ENCODE assay signal across 40 cellular contexts in the genomic region with DNA sequence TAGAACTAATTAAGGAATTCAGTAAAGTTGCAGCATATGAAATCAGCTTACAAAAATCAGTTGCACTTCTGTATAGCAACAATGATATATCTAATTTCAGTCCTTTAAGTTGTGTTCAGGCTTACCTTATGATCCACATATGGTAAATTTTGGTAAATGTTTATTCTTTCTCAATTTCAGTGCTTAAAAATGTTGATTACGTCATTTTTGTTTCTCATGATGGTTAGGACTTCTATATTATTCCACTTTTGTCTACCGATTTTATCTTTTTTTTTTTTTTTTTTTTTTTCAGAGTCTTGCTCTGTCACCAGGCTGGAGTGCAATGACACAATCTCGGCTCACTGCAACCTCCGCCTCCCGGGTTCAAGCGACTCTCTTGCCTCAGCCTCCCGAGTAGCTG. TPM values are rescaled to one million over a fixed set of nuclear protein-coding genes. Genes with fewer than 3 reads are reported as not detected.
"Had no signal": no experiment of that assay in that cellular context is flagged by ENCODE, and none has a peak within 500 bp of the region (broad histone marks: within the 10 kb centered on the region; RNA-seq: fewer than 3 reads in every experiment).

No MANE protein-coding gene starts in this region.

- ATAC-seq: activated naive CD4-positive, alpha-beta T cell treated with anti-CD3 and anti-CD28 coated beads, Interleukin-2, amount 50 U/mL, for 72 hours; activated naive CD8-positive, alpha-beta T cell treated with anti-CD3 and anti-CD28 coated beads, Interleukin-2, amount 50 U/mL, for 24 hours; activated T-cell treated with anti-CD3 and anti-CD28 coated beads, Interleukin-2, amount 50 U/mL, for 4 hours; activated T-cell treated with anti-CD3 and anti-CD28 coated beads, Interleukin-2, amount 50 U/mL, for 72 hours; activated T-helper 17 cell treated with anti-CD3 and anti-CD28 coated beads, Interleukin-2, amount 50 U/mL, for 72 hours; body of pancreas had no signal

- H3K27ac Mint-ChIP-seq: activated naive CD4-positive, alpha-beta T cell treated with anti-CD3 and anti-CD28 coated beads for 36 hours; activated naive CD4-positive, alpha-beta T cell treated with anti-CD3 and anti-CD28 coated beads, Interleukin-2, amount 10 ng/mL, durations not matched to agents 7 days and 5 days; activated naive CD4-positive, alpha-beta T cell treated with anti-CD3 and anti-CD28 coated beads, Interleukin-2, amount 50 U/mL, for 24 hours; activated naive CD4-positive, alpha-beta T cell treated with anti-CD3 and anti-CD28 coated beads, Interleukin-2, amount 50 U/mL, for 72 hours; activated naive CD8-positive, alpha-beta T cell; activated naive CD8-positive, alpha-beta T cell treated with anti-CD3 and anti-CD28 coated beads for 36 hours; activated naive CD8-positive, alpha-beta T cell treated with anti-CD3 and anti-CD28 coated beads, Interleukin-2, amount 10 ng/mL, durations not matched to agents 7 days and 5 days; activated naive CD8-positive, alpha-beta T cell treated with anti-CD3 and anti-CD28 coated beads, Interleukin-2, amount 50 U/mL, for 24 hours; activated T-cell treated with anti-CD3 and anti-CD28 coated beads, Interleukin-2, amount 50 U/mL, for 24 hours; activated T-cell treated with anti-CD3 and anti-CD28 coated beads, Interleukin-2, amount 50 U/mL, for 72 hours; activated T-helper 17 cell treated with anti-CD3 and anti-CD28 coated beads, Interleukin-2, amount 50 U/mL, for 72 hours; activated T-helper 2 cell treated with anti-CD3 and anti-CD28 coated beads, Interferon-gamma antibody, Interleukin-2, Interleukin-4, amounts not matched to agents 10 μg/mL and 5 μg/mL and 100 μg/mL, durations not matched to agents 14 hours and 24 hours and 36 hours; brain had no signal

- H3K27me3 ChIP-seq: ascending aorta, body of pancreas, brain microvascular endothelial cell, breast epithelium, cardiac muscle cell had no signal

- H3K27ac ChIP-seq: adrenal gland, ascending aorta, body of pancreas, brain microvascular endothelial cell, breast epithelium, cardiac muscle cell had no signal

- H3K9me3 Mint-ChIP-seq: activated naive CD4-positive, alpha-beta T cell treated with anti-CD3 and anti-CD28 coated beads for 36 hours; activated naive CD4-positive, alpha-beta T cell treated with anti-CD3 and anti-CD28 coated beads, Interleukin-2, amount 50 U/mL, for 24 hours; activated naive CD4-positive, alpha-beta T cell treated with anti-CD3 and anti-CD28 coated beads, Interleukin-2, amount 50 U/mL, for 72 hours; activated naive CD8-positive, alpha-beta T cell treated with anti-CD3 and anti-CD28 coated beads for 36 hours; activated naive CD8-positive, alpha-beta T cell treated with anti-CD3 and anti-CD28 coated beads, Interleukin-2, amount 10 ng/mL, durations not matched to agents 7 days and 5 days; activated naive CD8-positive, alpha-beta T cell treated with anti-CD3 and anti-CD28 coated beads, Interleukin-2, amount 50 U/mL, for 24 hours; activated T-cell treated with anti-CD3 and anti-CD28 coated beads, Interleukin-2, amount 50 U/mL, for 24 hours; activated T-cell treated with anti-CD3 and anti-CD28 coated beads, Interleukin-2, amount 50 U/mL, for 4 hours; activated T-cell treated with anti-CD3 and anti-CD28 coated beads, Interleukin-2, amount 50 U/mL, for 72 hours; activated T-helper 17 cell treated with anti-CD3 and anti-CD28 coated beads, Interleukin-2, amount 50 U/mL, for 72 hours; activated T-helper 2 cell treated with anti-CD3 and anti-CD28 coated beads, Interferon-gamma antibody, Interleukin-2, Interleukin-4, amounts not matched to agents 10 μg/mL and 5 μg/mL and 100 μg/mL, durations not matched to agents 14 hours and 24 hours and 36 hours; brain; central memory CD8-positive, alpha-beta T cell had no signal

- FAIRE-seq: bronchial epithelial cell had no signal

- H3K4me3 Mint-ChIP-seq: activated naive CD4-positive, alpha-beta T cell treated with anti-CD3 and anti-CD28 coated beads for 36 hours; activated naive CD4-positive, alpha-beta T cell treated with anti-CD3 and anti-CD28 coated beads, Interleukin-2, amount 10 ng/mL, durations not matched to agents 7 days and 5 days; activated naive CD4-positive, alpha-beta T cell treated with anti-CD3 and anti-CD28 coated beads, Interleukin-2, amount 50 U/mL, for 24 hours; activated naive CD8-positive, alpha-beta T cell; activated naive CD8-positive, alpha-beta T cell treated with anti-CD3 and anti-CD28 coated beads for 36 hours; activated naive CD8-positive, alpha-beta T cell treated with anti-CD3 and anti-CD28 coated beads, Interleukin-2, amount 10 ng/mL, durations not matched to agents 7 days and 5 days; activated naive CD8-positive, alpha-beta T cell treated with anti-CD3 and anti-CD28 coated beads, Interleukin-2, amount 50 U/mL, for 24 hours; activated T-cell treated with anti-CD3 and anti-CD28 coated beads, Interleukin-2, amount 50 U/mL, for 24 hours; activated T-cell treated with anti-CD3 and anti-CD28 coated beads, Interleukin-2, amount 50 U/mL, for 4 hours; activated T-cell treated with anti-CD3 and anti-CD28 coated beads, Interleukin-2, amount 50 U/mL, for 72 hours; activated T-helper 17 cell treated with anti-CD3 and anti-CD28 coated beads, Interleukin-2, amount 50 U/mL, for 72 hours; brain; central memory CD8-positive, alpha-beta T cell had no signal

- H3K4me3 ChIP-seq: adrenal gland, ascending aorta, body of pancreas, breast epithelium, cardiac muscle cell had no signal

- H3K9me3 ChIP-seq: adrenal gland, ascending aorta, body of pancreas had no signal

- H3K4me1 ChIP-seq: adrenal gland, ascending aorta, body of pancreas, breast epithelium had no signal

- H3K27me3 Mint-ChIP-seq: activated naive CD4-positive, alpha-beta T cell treated with anti-CD3 and anti-CD28 coated beads, Interleukin-2, amount 10 ng/mL, durations not matched to agents 7 days and 5 days; activated naive CD4-positive, alpha-beta T cell treated with anti-CD3 and anti-CD28 coated beads, Interleukin-2, amount 50 U/mL, for 24 hours; activated naive CD8-positive, alpha-beta T cell; activated naive CD8-positive, alpha-beta T cell treated with anti-CD3 and anti-CD28 coated beads for 36 hours; activated naive CD8-positive, alpha-beta T cell treated with anti-CD3 and anti-CD28 coated beads, Interleukin-2, amount 10 ng/mL, durations not matched to agents 7 days and 5 days; activated naive CD8-positive, alpha-beta T cell treated with anti-CD3 and anti-CD28 coated beads, Interleukin-2, amount 50 U/mL, for 24 hours; activated T-cell treated with anti-CD3 and anti-CD28 coated beads, Interleukin-2, amount 50 U/mL, for 24 hours; activated T-helper 17 cell treated with anti-CD3 and anti-CD28 coated beads, Interleukin-2, amount 50 U/mL, for 72 hours; brain; central memory CD8-positive, alpha-beta T cell had no signal

- DNase-seq: activated effector memory CD4-positive, alpha-beta T cell treated with anti-CD3 and anti-CD28 coated beads, Interleukin-2, amount 50 U/mL, for 16 hours; activated effector memory CD4-positive, alpha-beta T cell treated with Interleukin-2 at 50 U/mL for 16 hours; activated gamma-delta T cell; activated gamma-delta T cell treated with Interleukin-2 at 50 U/mL for 16 hours; activated naive CD4-positive, alpha-beta T cell; activated naive CD4-positive, alpha-beta T cell treated with anti-CD3 and anti-CD28 coated beads for 36 hours; activated naive CD4-positive, alpha-beta T cell treated with anti-CD3 and anti-CD28 coated beads, Interleukin-2, amount 10 ng/mL, durations not matched to agents 7 days and 5 days; activated naive CD4-positive, alpha-beta T cell treated with anti-CD3 and anti-CD28 coated beads, Interleukin-2, amount 50 U/mL, for 16 hours; activated naive CD4-positive, alpha-beta T cell treated with Interleukin-2 at 50 U/mL for 16 hours; activated naive CD8-positive, alpha-beta T cell treated with anti-CD3 and anti-CD28 coated beads for 36 hours; activated naive CD8-positive, alpha-beta T cell treated with anti-CD3 and anti-CD28 coated beads, Interleukin-2, amount 10 ng/mL, durations not matched to agents 7 days and 5 days; activated naive CD8-positive, alpha-beta T cell treated with anti-CD3 and anti-CD28 coated beads, Interleukin-2, amount 50 U/mL, for 24 hours; activated T-cell treated with anti-CD3 and anti-CD28 coated beads, Interleukin-2, amount 50 U/mL, for 1 hour; activated T-cell treated with anti-CD3 and anti-CD28 coated beads, Interleukin-2, amount 50 U/mL, for 24 hours; activated T-cell treated with anti-CD3 and anti-CD28 coated beads, Interleukin-2, amount 50 U/mL, for 4 hours; activated T-cell treated with anti-CD3 and anti-CD28 coated beads, Interleukin-2, amount 50 U/mL, for 48 hours; activated T-cell treated with anti-CD3 and anti-CD28 coated beads, Interleukin-2, amount 50 U/mL, for 72 hours; adrenal gland; amniotic stem cell; amygdala; anterior cingulate cortex; aorta; body of pancreas; brain microvascular endothelial cell; caudate nucleus; central memory CD4-positive, alpha-beta T cell; cerebellar nuclear complex had no signal

- H3K36me3 Mint-ChIP-seq: activated naive CD4-positive, alpha-beta T cell treated with anti-CD3 and anti-CD28 coated beads, Interleukin-2, amount 10 ng/mL, durations not matched to agents 7 days and 5 days; activated naive CD4-positive, alpha-beta T cell treated with anti-CD3 and anti-CD28 coated beads, Interleukin-2, amount 50 U/mL, for 24 hours; activated naive CD4-positive, alpha-beta T cell treated with anti-CD3 and anti-CD28 coated beads, Interleukin-2, amount 50 U/mL, for 72 hours; activated naive CD8-positive, alpha-beta T cell; activated naive CD8-positive, alpha-beta T cell treated with anti-CD3 and anti-CD28 coated beads for 36 hours; activated naive CD8-positive, alpha-beta T cell treated with anti-CD3 and anti-CD28 coated beads, Interleukin-2, amount 10 ng/mL, durations not matched to agents 7 days and 5 days; brain had no signal

- H3K4me1 Mint-ChIP-seq: activated naive CD4-positive, alpha-beta T cell treated with anti-CD3 and anti-CD28 coated beads, Interleukin-2, amount 10 ng/mL, durations not matched to agents 7 days and 5 days; activated naive CD4-positive, alpha-beta T cell treated with anti-CD3 and anti-CD28 coated beads, Interleukin-2, amount 50 U/mL, for 24 hours; activated naive CD8-positive, alpha-beta T cell treated with anti-CD3 and anti-CD28 coated beads for 36 hours; activated naive CD8-positive, alpha-beta T cell treated with anti-CD3 and anti-CD28 coated beads, Interleukin-2, amount 10 ng/mL, durations not matched to agents 7 days and 5 days; activated naive CD8-positive, alpha-beta T cell treated with anti-CD3 and anti-CD28 coated beads, Interleukin-2, amount 50 U/mL, for 24 hours; activated T-helper 17 cell treated with anti-CD3 and anti-CD28 coated beads, Interleukin-2, amount 50 U/mL, for 72 hours; brain; central memory CD8-positive, alpha-beta T cell had no signal

- H3K36me3 ChIP-seq: adrenal gland, ascending aorta, brain microvascular endothelial cell, breast epithelium, cardiac muscle cell had no signal

RNA-seq across cellular contexts. Expression of gene SLC6A14, which starts 40.7 kb away (rescaled TPM):
- total RNA-seq: activated naive CD4-positive, alpha-beta T cell treated with anti-CD3 and anti-CD28 coated beads for 36 hours; activated naive CD4-positive, alpha-beta T cell treated with anti-CD3 and anti-CD28 coated beads, Interleukin-2, amount 50 U/mL, for 72 hours; activated naive CD8-positive, alpha-beta T cell treated with anti-CD3 and anti-CD28 coated beads for 36 hours; activated naive CD8-positive, alpha-beta T cell treated with anti-CD3 and anti-CD28 coated beads, Interleukin-2, amount 10 ng/mL, durations not matched to agents 7 days and 5 days; activated T-cell treated with anti-CD3 and anti-CD28 coated beads, Interleukin-2, amount 50 U/mL, for 72 hours; activated T-helper 17 cell treated with anti-CD3 and anti-CD28 coated beads, Interleukin-2, amount 50 U/mL, for 72 hours; activated T-helper 2 cell treated with anti-CD3 and anti-CD28 coated beads, Interferon-gamma antibody, Interleukin-2, Interleukin-4, amounts not matched to agents 10 μg/mL and 5 μg/mL and 100 μg/mL, durations not matched to agents 14 hours and 24 hours and 36 hours; aorta; ascending aorta; cardiac muscle cell; cerebellum; chondrocyte had no signal
- polyA plus RNA-seq: cardiac muscle cell had no signal
